In the genomic region with DNA sequence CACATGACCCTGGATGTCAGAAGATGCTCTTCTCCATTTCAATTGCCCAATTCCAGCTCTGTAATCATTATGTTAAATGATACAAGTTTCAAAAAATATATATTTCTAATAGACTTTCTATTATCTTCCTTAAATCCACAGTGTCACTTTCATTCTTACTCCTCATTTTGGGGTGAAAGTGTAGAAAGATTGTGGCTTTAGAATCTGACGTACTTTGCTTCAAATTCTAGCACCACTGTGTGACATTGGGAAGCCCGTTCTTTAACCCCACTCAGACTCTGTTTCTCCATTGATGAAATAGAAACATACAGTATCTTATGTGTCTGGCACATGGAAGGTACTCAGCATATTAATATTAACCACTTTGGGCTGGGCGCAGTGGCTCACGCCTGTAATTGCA, we compare ENCODE assay signal across 16 cellular contexts.
A peak's percentile ranks its signal among the peaks of the same experiment; 100 is the strongest.
DNase-seq lines count a peak whose midpoint lies in the region; ATAC-seq and TF ChIP-seq lines count a peak whose summit lies in the region.
"Had no signal": no experiment of that assay in that cellular context is flagged by ENCODE, and none has a peak within 500 bp of the region (broad histone marks: within the 10 kb centered on the region; RNA-seq: fewer than 3 reads in every experiment).

No MANE protein-coding gene starts in this region.

- no peak for TF ChIP-seq CTCF in CD4-positive, alpha-beta T cell (IDR thresholded peaks at IDR 0.05)
- TF ChIP-seq CTCF in GM12875 (IDR thresholded peaks at IDR 0.05; ENCODE audit: borderline replicate concordance, insufficient read depth, low read depth, low read length) (no peak), PC-3 (conservative IDR thresholded peaks at IDR 0.05; ENCODE audit: low read depth, low read length) (no peak)
- TF ChIP-seq CTCF in activated CD8-positive, alpha-beta T cell treated with anti-CD3 and anti-CD28 coated beads for 36 hours (IDR thresholded peaks at IDR 0.05): no peak

- peaks cover 0 to 8% of the 10 kb centered on the region in 2 experiments for H3K36me3 ChIP-seq in mesenchymal stem cell (ENCODE audit: control insufficient read depth in 1 of 2, insufficient read depth in 2 of 2, low read depth in 1 of 2, low read length in 2 of 2)
- no peaks in the 10 kb centered on the region for H3K36me3 ChIP-seq in PC-3 (ENCODE audit: low read depth, low read length)

- BruUV-seq in PC-3 (replicated peaks; lab: Mats Ljungman, UMichigan): no TSS peak

- H3K9me2 ChIP-seq in PC-3 (replicated peaks; ENCODE audit: low read length): no peaks in the 10 kb centered on the region

- H3K4me1 ChIP-seq in mesenchymal stem cell (ENCODE audit: control insufficient read depth, insufficient read depth, low read depth, low read length): peaks cover 14% of the 10 kb centered on the region
- peaks cover 33% of the 10 kb centered on the region for H3K4me1 ChIP-seq in PC-3 (ENCODE audit: insufficient read depth, low read length)

- H3K27ac Mint-ChIP-seq in CD4-positive, alpha-beta T cell: peak overlapping the region; percentile 92
- H3K27ac Mint-ChIP-seq in activated CD8-positive, alpha-beta T cell treated with anti-CD3 and anti-CD28 coated beads for 36 hours: peak overlapping the region; percentile 89

- no peak overlapping the region for H3K27ac ChIP-seq in CD4-positive, alpha-beta T cell (ENCODE audit: low read depth, low read length)
- H3K27ac ChIP-seq in mesenchymal stem cell (ENCODE audit: low read length, poor library complexity, severe bottlenecking): no peak overlapping the region
- no peak overlapping the region for H3K27ac ChIP-seq in PC-3 (ENCODE audit: low read length)
- H3K27ac ChIP-seq: BLaER1, KMS-11 had no signal

- H3K4me1 Mint-ChIP-seq in CD4-positive, alpha-beta T cell (ENCODE audit: low read depth): peaks cover 74% of the 10 kb centered on the region
- H3K4me1 Mint-ChIP-seq in activated CD8-positive, alpha-beta T cell treated with anti-CD3 and anti-CD28 coated beads for 36 hours (ENCODE audit: low read depth): peaks cover 56% of the 10 kb centered on the region

- no peaks in the 10 kb centered on the region for H3K27me3 Mint-ChIP-seq in CD4-positive, alpha-beta T cell
- no peaks in the 10 kb centered on the region for H3K27me3 Mint-ChIP-seq in activated CD8-positive, alpha-beta T cell treated with anti-CD3 and anti-CD28 coated beads for 36 hours

- CTCF ChIA-PET in CD4-positive, alpha-beta T cell (lab: Charles Lee): interaction anchor here (1.2 to 1.8 kb wide), 2 partner anchors 12 to 300 kb away, joined by 4 to 5 read pairs; no protein-coding TSS in a partner anchor
- CTCF ChIA-PET in activated CD8-positive, alpha-beta T cell treated with anti-CD3 and anti-CD28 coated beads for 36 hours (lab: Charles Lee): interaction anchor here (1.5 to 4.1 kb wide), 3 partner anchors 15 to 300 kb away, joined by 5 to 15 read pairs (median 5); no protein-coding TSS in a partner anchor
- CTCF ChIA-PET in PC-3 (lab: Charles Lee): no interaction called here

- H3K4me2 ChIP-seq in mesenchymal stem cell (ENCODE audit: low read length, poor library complexity, severe bottlenecking) (no peak overlapping the region), PC-3 (ENCODE audit: low read length) (no peak overlapping the region)
- H3K4me2 ChIP-seq: BLaER1, KMS-11 had no signal

- H3K23ac ChIP-seq in mesenchymal stem cell (ENCODE audit: low read length in 2 of 2): no peak overlapping the region

- H2BK120ac ChIP-seq in mesenchymal stem cell (ENCODE audit: low read depth, low read length): no peak overlapping the region

- intact Hi-C loops in CD4-positive, alpha-beta T cell (cut with DNase I, micrococcal nuclease): loop anchor here in 1 of 2 experiments (5.0 kb wide), 1 partner anchor 35 kb away; no protein-coding TSS in a partner anchor
- intact Hi-C loops in activated CD8-positive, alpha-beta T cell treated with anti-CD3 and anti-CD28 coated beads for 36 hours (cut with micrococcal nuclease): loop anchor here (5.0 kb wide), 1 partner anchor 35 kb away; no protein-coding TSS in a partner anchor
- intact Hi-C loops in PC-3 (cut with micrococcal nuclease): no loop called here

- H3K4me3 Mint-ChIP-seq in CD4-positive, alpha-beta T cell: peak overlapping the region; percentile 78
- H3K4me3 Mint-ChIP-seq in activated CD8-positive, alpha-beta T cell treated with anti-CD3 and anti-CD28 coated beads for 36 hours: peak overlapping the region; percentile 47

- H2AFZ ChIP-seq in mesenchymal stem cell (ENCODE audit: low read depth, low read length) (no peak overlapping the region), PC-3 (ENCODE audit: low read length) (no peak overlapping the region)

- H3K79me1 ChIP-seq in mesenchymal stem cell (replicated peaks; ENCODE audit: low read length, poor library complexity, severe bottlenecking): peaks cover 36% of the 10 kb centered on the region

- H3K4me3 ChIP-seq in GM12875 (ENCODE audit: low read depth, low read length) (peak overlapping the region; percentile 1), mesenchymal stem cell (ENCODE audit: insufficient read depth in 1 of 2, low read depth in 1 of 2, low read length in 2 of 2) (no peak overlapping the region), PC-3 (ENCODE audit: low read length) (no peak overlapping the region)
- H3K4me3 ChIP-seq: BLaER1 had no signal

- H3K18ac ChIP-seq in mesenchymal stem cell (ENCODE audit: low read depth in 1 of 2, low read length in 2 of 2): no peak overlapping the region

- no peak overlapping the region for H4K8ac ChIP-seq in mesenchymal stem cell (ENCODE audit: low read length)

- peak overlapping the region in 1 of 2 experiments; percentile 34 for H2BK12ac ChIP-seq in mesenchymal stem cell (ENCODE audit: low read length in 2 of 2)

- H3K79me2 ChIP-seq in PC-3 (ENCODE audit: low read length): no peaks in the 10 kb centered on the region; the same call in 1 of the 2 replicates

- H3F3A ChIP-seq in PC-3 (ENCODE audit: low read length, unreplicated experiment): no peaks in the 10 kb centered on the region

- DNase-seq in CD4-positive, alpha-beta T cell: no peak
- no peak for DNase-seq in activated CD8-positive, alpha-beta T cell treated with anti-CD3 and anti-CD28 coated beads for 36 hours
- DNase-seq in mesenchymal stem cell: no peak
- DNase-seq in PC-3: no peak
- DNase-seq in T-helper 9 cell: no peak
- DNase-seq in NCI-H1092 treated with DMSO at 0.1 percent for 48 hours (lab: John Stamatoyannopoulos, UW): no peak
- DNase-seq in DMS79 treated with DMSO at 0.1 percent for 48 hours (lab: John Stamatoyannopoulos, UW): no peak
- DNase-seq: aorta; H7; NCI-H187 treated with DMSO at 0.1 percent for 48 hours; NCI-H748 treated with DMSO at 0.1 percent for 48 hours; stimulated activated naive CD4-positive, alpha-beta T cell treated with Interleukin-2 at 50 U/mL for 16 hours had no signal

- peaks cover 3% of the 10 kb centered on the region for H3K36me3 Mint-ChIP-seq in CD4-positive, alpha-beta T cell (ENCODE audit: low read depth)
- peaks cover 12% of the 10 kb centered on the region for H3K36me3 Mint-ChIP-seq in activated CD8-positive, alpha-beta T cell treated with anti-CD3 and anti-CD28 coated beads for 36 hours (ENCODE audit: low read depth)

- no peak overlapping the region for H4K91ac ChIP-seq in mesenchymal stem cell (ENCODE audit: low read length)

- no peak overlapping the region for H3K14ac ChIP-seq in mesenchymal stem cell (ENCODE audit: low read length in 2 of 2)

- H3K9me3 ChIP-seq in CD4-positive, alpha-beta T cell (ENCODE audit: control insufficient read depth, low read length): no peaks in the 10 kb centered on the region
- H3K9me3 ChIP-seq in mesenchymal stem cell (ENCODE audit: control insufficient read depth, low read length) (no peaks in the 10 kb centered on the region), PC-3 (ENCODE audit: low read length) (no peaks in the 10 kb centered on the region)

- H4K20me1 ChIP-seq in PC-3 (ENCODE audit: low read length): no peaks in the 10 kb centered on the region

- H2AK5ac ChIP-seq in mesenchymal stem cell (ENCODE audit: low read length, severe bottlenecking): peak overlapping the region; percentile 33

- H2BK5ac ChIP-seq in mesenchymal stem cell (ENCODE audit: low read depth, low read length, poor library complexity, severe bottlenecking): no peak overlapping the region

- no peak overlapping the region for H3K4ac ChIP-seq in mesenchymal stem cell (ENCODE audit: low read depth in 1 of 2, low read length in 2 of 2)

- POLR2A ChIA-PET in CD4-positive, alpha-beta T cell (lab: Charles Lee): interaction anchor here (1.0 to 1.8 kb wide), 2 partner anchors 30 to 47 kb away, joined by 3 to 9 read pairs; no protein-coding TSS in a partner anchor
- POLR2A ChIA-PET in activated CD8-positive, alpha-beta T cell treated with anti-CD3 and anti-CD28 coated beads for 36 hours (lab: Charles Lee): interaction anchor here (0.9 to 1.9 kb wide), 2 partner anchors 11 to 83 kb away, joined by 3 to 10 read pairs; a partner anchor contains a TSS
- POLR2A ChIA-PET in PC-3 (lab: Charles Lee; ENCODE audit: unreplicated experiment): no interaction called here

- no peak overlapping the region for H2BK15ac ChIP-seq in mesenchymal stem cell (ENCODE audit: low read depth, poor library complexity, severe bottlenecking)

- ATAC-seq in CD4-positive, alpha-beta T cell (ENCODE audit: poor library complexity): no peak
- ATAC-seq in activated CD8-positive, alpha-beta T cell treated with anti-CD3 and anti-CD28 coated beads for 36 hours: peak; percentile 11
- ATAC-seq in PC-3: no peak
- ATAC-seq: sciatic nerve had no signal

- H3K9ac ChIP-seq in mesenchymal stem cell (ENCODE audit: low read length): no peak overlapping the region
- no peak overlapping the region for H3K9ac ChIP-seq in PC-3 (ENCODE audit: low read length)
- H3K9ac ChIP-seq: BLaER1, KMS-11 had no signal

- H3K27me3 ChIP-seq in CD4-positive, alpha-beta T cell (ENCODE audit: control insufficient read depth, insufficient read depth, low read length): no peaks in the 10 kb centered on the region
- H3K27me3 ChIP-seq in mesenchymal stem cell (ENCODE audit: control insufficient read depth in 1 of 2, insufficient read depth in 1 of 2, low read length in 2 of 2) (no peaks in the 10 kb centered on the region), PC-3 (ENCODE audit: low read length) (no peaks in the 10 kb centered on the region)
- H3K27me3 ChIP-seq: BLaER1 had no signal

- H3K9me3 Mint-ChIP-seq in CD4-positive, alpha-beta T cell: no peaks in the 10 kb centered on the region
- H3K9me3 Mint-ChIP-seq in activated CD8-positive, alpha-beta T cell treated with anti-CD3 and anti-CD28 coated beads for 36 hours: no peaks in the 10 kb centered on the region

- WGBS in mesenchymal stem cell: 98% methylated on average over 2 of the region's 4 CpGs
